In the genomic region with DNA sequence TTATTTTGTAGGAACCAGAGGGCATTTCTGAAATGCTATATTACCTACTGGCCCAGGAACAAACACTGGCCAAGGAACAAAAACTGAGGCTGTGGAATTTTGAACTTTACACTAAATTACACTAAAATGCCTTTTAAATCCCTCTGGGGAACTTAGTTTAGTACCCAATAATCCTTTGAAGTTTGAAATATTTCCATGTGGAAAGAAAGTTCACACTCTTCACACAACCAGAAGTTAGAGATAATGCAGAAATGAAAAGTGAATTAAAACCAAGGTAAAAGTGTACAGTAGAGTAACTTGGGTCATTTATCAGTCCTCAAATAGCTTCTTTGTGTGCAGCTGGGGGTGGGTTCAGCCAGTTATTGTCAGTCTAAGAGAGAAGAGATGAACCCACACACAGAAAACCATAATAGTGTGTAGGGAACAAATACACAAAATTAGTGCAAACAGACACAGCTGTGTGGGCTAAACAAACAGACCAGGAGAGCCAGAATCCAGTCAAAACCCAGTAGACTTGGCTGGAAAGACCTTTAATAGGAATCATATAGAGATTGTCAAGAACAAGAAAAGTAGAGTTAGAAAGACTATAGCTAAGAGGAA, we compare ENCODE assay signal across 19 cellular contexts. TPM values are rescaled to one million over a fixed set of nuclear protein-coding genes. Genes with fewer than 3 reads are reported as not detected.
"Had no signal": no experiment of that assay in that cellular context is flagged by ENCODE, and none has a peak within 500 bp of the region (broad histone marks: within the 10 kb centered on the region; RNA-seq: fewer than 3 reads in every experiment).

No MANE protein-coding gene starts in this region.

- H3K9me3 Mint-ChIP-seq: activated naive CD4-positive, alpha-beta T cell treated with anti-CD3 and anti-CD28 coated beads, Interleukin-2, amount 50 U/mL, for 24 hours; activated T-cell treated with anti-CD3 and anti-CD28 coated beads, Interleukin-2, amount 50 U/mL, for 24 hours; dendritic cell treated with granulocyte-macrophage colony-stimulating factor and Interleukin-4, amounts not matched to agents 40 ng/mL and 50 ng/mL, for 4 days; immature natural killer cell; memory B cell; naive B cell had no signal

- H3K36me3 ChIP-seq: neutrophil had no signal

- H3K4me1 ChIP-seq: suprapubic skin, vagina had no signal

- H3K4me3 Mint-ChIP-seq: activated CD8-positive, alpha-beta T cell treated with anti-CD3 and anti-CD28 coated beads, Interleukin-2, amount 10 ng/mL, durations not matched to agents 7 days and 5 days; activated naive CD4-positive, alpha-beta T cell treated with anti-CD3 and anti-CD28 coated beads, Interleukin-2, amount 50 U/mL, for 24 hours; activated T-cell treated with anti-CD3 and anti-CD28 coated beads, Interleukin-2, amount 50 U/mL, for 24 hours; dendritic cell treated with granulocyte-macrophage colony-stimulating factor and Interleukin-4, amounts not matched to agents 40 ng/mL and 50 ng/mL, for 4 days; immature natural killer cell; memory B cell; naive B cell had no signal

- H3K27ac Mint-ChIP-seq: activated CD8-positive, alpha-beta T cell treated with anti-CD3 and anti-CD28 coated beads, Interleukin-2, amount 10 ng/mL, durations not matched to agents 7 days and 5 days; activated naive CD4-positive, alpha-beta T cell treated with anti-CD3 and anti-CD28 coated beads, Interleukin-2, amount 50 U/mL, for 24 hours; activated T-cell treated with anti-CD3 and anti-CD28 coated beads, Interleukin-2, amount 50 U/mL, for 24 hours; dendritic cell treated with granulocyte-macrophage colony-stimulating factor and Interleukin-4, amounts not matched to agents 40 ng/mL and 50 ng/mL, for 4 days; memory B cell had no signal

- H3K9me3 ChIP-seq: adrenal gland, gastroesophageal sphincter, heart right ventricle, mucosa of descending colon, neutrophil, suprapubic skin, vagina had no signal

- H3K27me3 Mint-ChIP-seq: activated naive CD4-positive, alpha-beta T cell treated with anti-CD3 and anti-CD28 coated beads, Interleukin-2, amount 50 U/mL, for 24 hours; activated T-cell treated with anti-CD3 and anti-CD28 coated beads, Interleukin-2, amount 50 U/mL, for 24 hours; dendritic cell treated with granulocyte-macrophage colony-stimulating factor and Interleukin-4, amounts not matched to agents 40 ng/mL and 50 ng/mL, for 4 days; memory B cell; naive B cell had no signal

- H3K4me3 ChIP-seq: adrenal gland, gastroesophageal sphincter, heart right ventricle, mucosa of descending colon, suprapubic skin, vagina had no signal

- ATAC-seq: activated CD8-positive, alpha-beta T cell treated with anti-CD3 and anti-CD28 coated beads, Interleukin-2, amount 10 ng/mL, durations not matched to agents 7 days and 5 days; esophagus mucosa; gastroesophageal sphincter; heart right ventricle; mucosa of descending colon had no signal

- H3K27ac ChIP-seq: adrenal gland, gastroesophageal sphincter, heart right ventricle, neutrophil, suprapubic skin, vagina had no signal

- H3K4me1 Mint-ChIP-seq: activated naive CD4-positive, alpha-beta T cell treated with anti-CD3 and anti-CD28 coated beads, Interleukin-2, amount 50 U/mL, for 24 hours had no signal

- DNase-seq: activated CD8-positive, alpha-beta T cell treated with anti-CD3 and anti-CD28 coated beads, Interleukin-2, amount 10 ng/mL, durations not matched to agents 7 days and 5 days; activated effector memory CD4-positive, alpha-beta T cell treated with Interleukin-2 at 50 U/mL for 16 hours; activated T-cell treated with anti-CD3 and anti-CD28 coated beads, Interleukin-2, amount 50 U/mL, for 24 hours; adrenal gland; effector CD8-positive, alpha-beta T cell; heart right ventricle; immature natural killer cell; mucosa of descending colon; naive B cell; stimulated activated naive CD4-positive, alpha-beta T cell treated with Interleukin-2 at 50 U/mL for 16 hours; trophoblast cell had no signal

- H3K27me3 ChIP-seq: adrenal gland, gastroesophageal sphincter, heart right ventricle, neutrophil, suprapubic skin, vagina had no signal

RNA-seq across cellular contexts. Expression of a gene that starts 46.5 kb away (rescaled TPM):
- total RNA-seq: activated CD8-positive, alpha-beta T cell treated with anti-CD3 and anti-CD28 coated beads, Interleukin-2, amount 10 ng/mL, durations not matched to agents 7 days and 5 days had no signal
- polyA plus RNA-seq: immature natural killer cell had no signal
